Comparison of ENCODE assay signal across 1 cellular context in genomic region chr9:128470560-128470959, GRCh38.
TF ChIP-seq lines count a peak whose summit lies in the region.

No MANE protein-coding gene starts in this region.

TF ChIP-seq in IMR-90, 13 proteins besides CTCF, POLR2A, EP300 and RAD21 (continued from another document):
- TF ChIP-seq USF2 (IDR thresholded peaks at IDR 0.05; ENCODE audit: low read depth, low read length), result no peak
- TF ChIP-seq BHLHE40 (IDR thresholded peaks at IDR 0.05; ENCODE audit: low read depth, low read length), result no peak
- no peak for TF ChIP-seq ELK1 (IDR thresholded peaks at IDR 0.05; ENCODE audit: borderline replicate concordance, low read depth, low read length)
- no peak for TF ChIP-seq SMC3 (IDR thresholded peaks at IDR 0.05; ENCODE audit: low read depth, low read length)
- no peak for TF ChIP-seq NFE2L2 (IDR thresholded peaks at IDR 0.05; ENCODE audit: low read depth, low read length)
